Comparison of ENCODE assay signal across 15 cellular contexts in the genomic region with DNA sequence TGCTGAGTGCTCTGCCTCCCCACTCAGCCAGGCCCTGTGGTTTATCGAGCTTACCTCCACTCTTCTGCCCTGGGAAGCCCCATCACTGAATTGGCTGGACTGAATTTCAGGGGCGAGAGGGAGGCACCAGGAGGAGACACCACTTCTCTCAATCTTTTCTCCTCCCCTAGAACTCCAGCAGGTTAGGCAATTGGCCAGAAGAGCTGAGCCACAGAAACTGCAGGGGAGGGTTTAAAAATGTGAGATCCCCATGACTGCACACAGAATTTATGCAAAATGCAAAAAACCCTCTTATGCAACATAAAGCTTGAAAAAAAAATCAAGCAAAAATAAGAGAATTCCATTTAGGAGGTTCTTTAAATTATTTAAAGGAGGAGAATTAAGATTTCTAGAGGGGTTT. TPM values are rescaled to one million over a fixed set of nuclear protein-coding genes. Genes with fewer than 3 reads are reported as not detected.
A peak's percentile ranks its signal among the peaks of the same experiment; 100 is the strongest.
DNase-seq lines count a peak whose midpoint lies in the region; ATAC-seq, FAIRE-seq and TF ChIP-seq lines count a peak whose summit lies in the region.
"Had no signal": no experiment of that assay in that cellular context is flagged by ENCODE, and none has a peak within 500 bp of the region (broad histone marks: within the 10 kb centered on the region; RNA-seq: fewer than 3 reads in every experiment).

No MANE protein-coding gene starts in this region.

- SMC1A ChIA-PET in GM12878 (lab: Charles Lee; ENCODE audit: uncharacterized antibody, unreplicated experiment), result interaction anchor here (0.7 to 1.0 kb wide), 2 partner anchors 25 to 128 kb away, joined by 3 read pairs; no protein-coding TSS in a partner anchor

- peaks cover 4% of the 10 kb centered on the region for H3K4me1 Mint-ChIP-seq in T-helper 2 cell treated with Interferon-gamma antibody and Interleukin-4, amounts not matched to agents 5 μg/mL and 100 μg/mL, for 36 hours (ENCODE audit: low read depth)
- H3K4me1 Mint-ChIP-seq in activated CD4-positive, alpha-beta memory T cell treated with anti-CD3 and anti-CD28 coated beads, Interleukin-2, amount 10 ng/mL, durations not matched to agents 7 days and 5 days, result no peaks in the 10 kb centered on the region

- no peaks in the 10 kb centered on the region for H3K9me3 Mint-ChIP-seq in T-helper 2 cell treated with Interferon-gamma antibody and Interleukin-4, amounts not matched to agents 5 μg/mL and 100 μg/mL, for 36 hours
- H3K9me3 Mint-ChIP-seq in activated CD4-positive, alpha-beta memory T cell treated with anti-CD3 and anti-CD28 coated beads, Interleukin-2, amount 10 ng/mL, durations not matched to agents 7 days and 5 days, result no peaks in the 10 kb centered on the region
- H3K9me3 Mint-ChIP-seq: naive B cell had no signal

- H3K79me2 ChIP-seq in GM12878 (ENCODE audit: control insufficient read depth, insufficient read depth, low read length), result no peaks in the 10 kb centered on the region

- H3K36me3 ChIP-seq in GM12878 (ENCODE audit: control insufficient read depth in 2 of 2, insufficient read depth in 2 of 2, low read length in 1 of 2), result peaks cover 14 to 36% of the 10 kb centered on the region in 2 experiments
- H3K36me3 ChIP-seq in ovary, result no peaks in the 10 kb centered on the region

- H3K4me2 ChIP-seq in GM12878 (ENCODE audit: control insufficient read depth, insufficient read depth), result no peak overlapping the region

- no peak overlapping the region for H3K9ac ChIP-seq in GM12878 (ENCODE audit: control insufficient read depth, insufficient read depth, low read length)

- H4K20me1 ChIP-seq in GM12878 (ENCODE audit: control insufficient read depth, insufficient read depth), result no peaks in the 10 kb centered on the region

- H3K4me1 ChIP-seq in GM12878 (ENCODE audit: control insufficient read depth, insufficient read depth, low read length), result no peaks in the 10 kb centered on the region; the same call in none of the 2 replicates
- no peaks in the 10 kb centered on the region for H3K4me1 ChIP-seq in ovary (ENCODE audit: insufficient read depth)
- H3K4me1 ChIP-seq: Caco-2 had no signal

- H3K27me3 Mint-ChIP-seq in T-helper 2 cell treated with Interferon-gamma antibody and Interleukin-4, amounts not matched to agents 5 μg/mL and 100 μg/mL, for 36 hours (ENCODE audit: low read depth), result no peaks in the 10 kb centered on the region
- no peaks in the 10 kb centered on the region for H3K27me3 Mint-ChIP-seq in activated CD4-positive, alpha-beta memory T cell treated with anti-CD3 and anti-CD28 coated beads, Interleukin-2, amount 10 ng/mL, durations not matched to agents 7 days and 5 days
- H3K27me3 Mint-ChIP-seq: naive B cell had no signal

- H3K36me3 Mint-ChIP-seq in T-helper 2 cell treated with Interferon-gamma antibody and Interleukin-4, amounts not matched to agents 5 μg/mL and 100 μg/mL, for 36 hours (ENCODE audit: low read depth), result peaks cover 72% of the 10 kb centered on the region
- peaks cover 82% of the 10 kb centered on the region for H3K36me3 Mint-ChIP-seq in activated CD4-positive, alpha-beta memory T cell treated with anti-CD3 and anti-CD28 coated beads, Interleukin-2, amount 10 ng/mL, durations not matched to agents 7 days and 5 days (ENCODE audit: low read depth)

- DNase-seq in GM12878 (ENCODE audit: low read depth, low spot score) (no peak), non-pigmented ciliary epithelial cell (ENCODE audit: low read depth) (peak; percentile 38), retina (no peak), ovary (no peak)
- DNase-seq in T-helper 2 cell treated with Interferon-gamma antibody and Interleukin-4, amounts not matched to agents 5 μg/mL and 100 μg/mL, for 36 hours (ENCODE audit: low spot score), result no peak
- DNase-seq in activated CD4-positive, alpha-beta memory T cell treated with anti-CD3 and anti-CD28 coated beads, Interleukin-2, amount 10 ng/mL, durations not matched to agents 7 days and 5 days, result no peak
- DNase-seq: activated CD8-positive, alpha-beta memory T cell treated with anti-CD3 and anti-CD28 coated beads, Interleukin-2, amount 50 U/mL, for 4 hours; adrenal gland; Caco-2; naive B cell; NCI-H187; T-helper 9 cell had no signal

- TF ChIP-seq EP300 in GM12878 (IDR thresholded peaks at IDR 0.05; ENCODE audit: borderline replicate concordance in 1 of 2, control insufficient read depth in 1 of 2, low read depth in 2 of 2, low read length in 2 of 2) (no peak), ovary (IDR thresholded peaks at IDR 0.05) (no peak)

- H3K27ac ChIP-seq in GM12878 (ENCODE audit: control insufficient read depth, insufficient read depth) (no peak overlapping the region), ovary (no peak overlapping the region)
- H3K27ac ChIP-seq: adrenal gland had no signal

- H3K9me3 ChIP-seq in GM12878 (replicated peaks; ENCODE audit: control insufficient read depth, insufficient read depth, low read length) (no peaks in the 10 kb centered on the region), ovary (no peaks in the 10 kb centered on the region)
- H3K9me3 ChIP-seq: adrenal gland, Caco-2 had no signal

- no peak overlapping the region for H3K4me3 Mint-ChIP-seq in T-helper 2 cell treated with Interferon-gamma antibody and Interleukin-4, amounts not matched to agents 5 μg/mL and 100 μg/mL, for 36 hours
- H3K4me3 Mint-ChIP-seq in activated CD4-positive, alpha-beta memory T cell treated with anti-CD3 and anti-CD28 coated beads, Interleukin-2, amount 10 ng/mL, durations not matched to agents 7 days and 5 days, result no peak overlapping the region
- H3K4me3 Mint-ChIP-seq: naive B cell had no signal

- CTCF ChIA-PET in GM12878 (lab: Yijun Ruan, JAX), result interaction anchor here (0.7 kb wide), 1 partner anchor 206 kb away, joined by 3 read pairs; no protein-coding TSS in a partner anchor
- CTCF ChIA-PET in activated CD4-positive, alpha-beta memory T cell treated with anti-CD3 and anti-CD28 coated beads, Interleukin-2, amount 10 ng/mL, durations not matched to agents 7 days and 5 days (lab: Charles Lee), result no interaction called here

- TF ChIP-seq CTCF in GM12878 (IDR thresholded peaks at IDR 0.05 in 2 of 3, conservative IDR thresholded peaks at IDR 0.05 in 1 of 3; ENCODE audit: control insufficient read depth in 2 of 3, extremely low read depth in 1 of 3, insufficient read depth in 1 of 3, low read depth in 3 of 3, low read length in 3 of 3) (no peak), ovary (IDR thresholded peaks at IDR 0.05) (no peak)

- 71% methylated on average over 2 of the region's 2 CpGs for WGBS in GM12878 (ENCODE audit: insufficient coverage, insufficient replicate concordance, low lambda C conversion rate, missing lambda C conversion rate)
- WGBS in ovary, 3 donors, result 51 to 61% (median 51%) methylated on average over 2 of the region's 2 CpGs

- intact Hi-C loops in GM12878 (cut with micrococcal nuclease; ENCODE audit: unreplicated experiment) (no loop called here), ovary (cut with DNase I) (no loop called here)

- ATAC-seq in GM18498 (IDR thresholded peaks at IDR 0.05; ENCODE audit: unreplicated experiment), result peak; percentile 59
- peak; percentile 85 for ATAC-seq in HG02885 (IDR thresholded peaks at IDR 0.05; ENCODE audit: poor library complexity, unreplicated experiment)
- peak; percentile 39; the same call in 1 of the 3 replicates for ATAC-seq in GM12878
- ATAC-seq: Panc1 had no signal

- in situ Hi-C loops in GM12878 (cut with MboI), result no loop called here

- FAIRE-seq in GM12878 (lab: Jason Lieb, UNC), result no peak

- POLR2A ChIA-PET in GM12878 (lab: Charles Lee), result no interaction called here
- POLR2A ChIA-PET in activated CD4-positive, alpha-beta memory T cell treated with anti-CD3 and anti-CD28 coated beads, Interleukin-2, amount 10 ng/mL, durations not matched to agents 7 days and 5 days (lab: Charles Lee), result interaction anchor here (1.1 kb wide), 1 partner anchor 11 kb away, joined by 3 read pairs; no protein-coding TSS in a partner anchor

- no peak overlapping the region for H3K27ac Mint-ChIP-seq in T-helper 2 cell treated with Interferon-gamma antibody and Interleukin-4, amounts not matched to agents 5 μg/mL and 100 μg/mL, for 36 hours
- no peak overlapping the region for H3K27ac Mint-ChIP-seq in activated CD4-positive, alpha-beta memory T cell treated with anti-CD3 and anti-CD28 coated beads, Interleukin-2, amount 10 ng/mL, durations not matched to agents 7 days and 5 days

- no peak overlapping the region for H2AFZ ChIP-seq in GM12878 (ENCODE audit: control insufficient read depth, low read depth, low read length)

- no peak for TF ChIP-seq POLR2A in GM12878 (IDR thresholded peaks at IDR 0.05; ENCODE audit: low read depth, low read length)
- no peak for TF ChIP-seq POLR2A in ovary (IDR thresholded peaks at IDR 0.05)

- BruUV-seq in GM12878 (replicated peaks; lab: Mats Ljungman, UMichigan), result no TSS peak

- RAD21 ChIA-PET in GM12878 (lab: Charles Lee; ENCODE audit: unreplicated experiment), result no interaction called here

- TF ChIP-seq RAD21 in GM12878 (IDR thresholded peaks at IDR 0.05; ENCODE audit: insufficient read depth, low read depth, low read length), result 0 out of 2 replicates have a peak, but pooled peaks have one; percentile 2

- H3K4me3 ChIP-seq in GM12878 (no peak overlapping the region), ovary (no peak overlapping the region)
- H3K4me3 ChIP-seq: adrenal gland had no signal

- H3K27me3 ChIP-seq in GM12878 (replicated peaks in 1 of 2; ENCODE audit: control insufficient read depth in 2 of 2, insufficient read depth in 2 of 2, low read length in 1 of 2) (no peaks in the 10 kb centered on the region), ovary (no peaks in the 10 kb centered on the region)
- H3K27me3 ChIP-seq: adrenal gland had no signal

RNA-seq across cellular contexts. Expression of a gene that starts 29.9 kb away (rescaled TPM):
- 214 and 227 TPM in 2 replicates for total RNA-seq in GM12878 (2013; cell fraction: nucleolus; rRNA removed)
- total RNA-seq in GM12878 (2014; rRNA removed) (28.1 and 33.2 TPM in 2 replicates), GM12878 (2014; rRNA removed; fragmentation: Illumina TruSeq; extraction: Trizol) (49.8 and 50.4 TPM in 2 replicates), GM12878 (2021) (26.4 and 28.8 TPM in 2 replicates), ovary (10 to 100 TPM; 16.1 to 30.0 (median 18.5) TPM)
- polyA plus RNA-seq in GM12878 (2011; ENCODE audit: low read depth), result 11.7 TPM
- polyA plus RNA-seq in GM12878 (2011; rRNA removed) (38.9 and 60.3 TPM in 2 replicates), GM12878 (2014; fragmentation: Illumina TruSeq; extraction: Trizol) (43.3 and 50.7 TPM in 2 replicates), GM12878 (2014; fragmentation: Nextera tagmentation; extraction: Ambion mirVana) (10 to 100 TPM in 1 of 2 experiments, 1 to 10 TPM in 1; 10.0 to 10.3 TPM), GM12878 (2014; rRNA removed) (16.1 and 22.4 TPM in 2 replicates), GM12878 (2016; fragmentation: Nextera tagmentation; extraction: Ambion mirVana) (10 to 100 TPM; 31.9 to 32.8 TPM), ovary (10 to 100 TPM; 10.5 to 16.2 TPM)
- polyA plus RNA-seq in GM12878 (2011; cell fraction: cytosol; rRNA removed), result 15.0 and 19.8 TPM in 2 replicates
- 40.9 and 49.0 TPM in 2 replicates for polyA plus RNA-seq in GM12878 (2011; cell fraction: nucleus; rRNA removed)
- 19.8 and 29.9 TPM in 2 replicates for polyA plus RNA-seq in GM12878 (2012)
- 50.4 and 80.2 TPM in 2 replicates for polyA minus RNA-seq in GM12878 (2011; rRNA and poly(A)+ RNA removed)
- polyA minus RNA-seq in GM12878 (2011; cell fraction: cytosol; rRNA and poly(A)+ RNA removed), result 15.5 and 24.2 TPM in 2 replicates
- polyA minus RNA-seq in GM12878 (2011; cell fraction: nucleus; rRNA and poly(A)+ RNA removed), result 82.0 and 109 TPM in 2 replicates
- 10 to 100 TPM; 59.3 to 63.1 TPM for total RNA-seq in activated CD4-positive, alpha-beta memory T cell treated with anti-CD3 and anti-CD28 coated beads, Interleukin-2, amount 10 ng/mL, durations not matched to agents 7 days and 5 days

RNA-seq across cellular contexts. Expression of a gene that starts 42.0 kb away (rescaled TPM):
- total RNA-seq in GM12878 (2013; cell fraction: nucleolus; rRNA removed), result 16.2 and 16.5 TPM in 2 replicates
- 23.8 and 25.4 TPM in 2 replicates for total RNA-seq in GM12878 (2014; rRNA removed)
- total RNA-seq in GM12878 (2014; rRNA removed; fragmentation: Illumina TruSeq; extraction: Trizol), result 24.5 and 25.4 TPM in 2 replicates
- total RNA-seq in GM12878 (2021), result 14.7 and 16.9 TPM in 2 replicates
- 9.7 TPM for polyA plus RNA-seq in GM12878 (2011; ENCODE audit: low read depth)
- 25.6 and 35.4 TPM in 2 replicates for polyA plus RNA-seq in GM12878 (2011; rRNA removed)
- polyA plus RNA-seq in GM12878 (2011; cell fraction: cytosol; rRNA removed), result 9.1 and 9.5 TPM in 2 replicates
- polyA plus RNA-seq in GM12878 (2011; cell fraction: nucleus; rRNA removed), result 6.2 and 6.5 TPM in 2 replicates
- 18.0 and 19.4 TPM in 2 replicates for polyA plus RNA-seq in GM12878 (2012)
- polyA plus RNA-seq in GM12878 (2014; fragmentation: Illumina TruSeq; extraction: Trizol), result 25.4 and 29.3 TPM in 2 replicates
- 10 to 100 TPM in 1 of 2 experiments, 1 to 10 TPM in 1; 8.9 to 10.9 TPM for polyA plus RNA-seq in GM12878 (2014; fragmentation: Nextera tagmentation; extraction: Ambion mirVana)
- polyA plus RNA-seq in GM12878 (2014; rRNA removed), result 17.6 and 21.3 TPM in 2 replicates
- 10 to 100 TPM; 32.9 to 36.0 TPM for polyA plus RNA-seq in GM12878 (2016; fragmentation: Nextera tagmentation; extraction: Ambion mirVana)
- 10.3 and 10.4 TPM in 2 replicates for polyA minus RNA-seq in GM12878 (2011; rRNA and poly(A)+ RNA removed)
- 3.2 and 3.6 TPM in 2 replicates for polyA minus RNA-seq in GM12878 (2011; cell fraction: cytosol; rRNA and poly(A)+ RNA removed)
- polyA minus RNA-seq in GM12878 (2011; cell fraction: nucleus; rRNA and poly(A)+ RNA removed), result 4.1 and 9.4 TPM in 2 replicates
- total RNA-seq in activated CD4-positive, alpha-beta memory T cell treated with anti-CD3 and anti-CD28 coated beads, Interleukin-2, amount 10 ng/mL, durations not matched to agents 7 days and 5 days, result 10 to 100 TPM; 23.0 to 24.0 TPM
- 10 to 100 TPM; 22.5 to 35.4 (median 31.7) TPM for total RNA-seq in ovary
- 10 to 100 TPM; 36.8 to 48.6 TPM for polyA plus RNA-seq in ovary
